ENCODE assay signal across 16 cellular contexts in genomic region chr14:102870994-102871831, GRCh38. TPM values are rescaled to one million over a fixed set of nuclear protein-coding genes. Genes with fewer than 3 reads are reported as not detected.
DNase-seq lines count a peak whose midpoint lies in the region; ATAC-seq and TF ChIP-seq lines count a peak whose summit lies in the region.
"Had no signal": no experiment of that assay in that cellular context is flagged by ENCODE, and none has a peak within 500 bp of the region (broad histone marks: within the 10 kb centered on the region; RNA-seq: fewer than 3 reads in every experiment).

No MANE protein-coding gene starts in this region.

- TF ChIP-seq CTCF in HCT116 (IDR thresholded peaks at IDR 0.05 in 2 of 3, conservative IDR thresholded peaks at IDR 0.05 in 1 of 3; ENCODE audit: borderline replicate concordance in 1 of 3, insufficient read depth in 1 of 3, low read depth in 2 of 3, low read length in 2 of 3), result no peak
- TF ChIP-seq CTCF in gastroesophageal sphincter (IDR thresholded peaks at IDR 0.05), result no peak

- no peak for DNase-seq in CD8-positive, alpha-beta memory T cell
- DNase-seq in HCT116 (ENCODE audit: low read depth, low spot score) (no peak), memory B cell (ENCODE audit: low spot score in 2 of 2) (no peak)
- no peak for DNase-seq in activated naive CD8-positive, alpha-beta T cell treated with anti-CD3 and anti-CD28 coated beads, Interleukin-2, amount 50 U/mL, for 24 hours
- no peak for DNase-seq in stimulated activated CD4-positive, alpha-beta T cell treated with anti-CD3 and anti-CD28 coated beads, Interleukin-12 subunit alpha, Interleukin-12 subunit beta, amount 100 ng/mL, for 4 hours
- DNase-seq: adrenal gland; erythroblast; naive thymus-derived CD8-positive, alpha-beta T cell; NCI-H146; NCI-H774; retina; SHP77 treated with DMSO at 0.1 percent for 48 hours; uterus had no signal

- H3K36me3 ChIP-seq in CD8-positive, alpha-beta memory T cell (ENCODE audit: insufficient read depth, low read length), result peaks cover 31% of the 10 kb centered on the region
- peaks cover 7 to 16% of the 10 kb centered on the region in 2 experiments; a peak in 2 of 4 replicates for H3K36me3 ChIP-seq in HCT116 (ENCODE audit: control insufficient read depth in 1 of 2, insufficient read depth in 2 of 2, low read length in 2 of 2)
- peaks cover 0 to 58% of the 10 kb centered on the region in 2 donors for H3K36me3 ChIP-seq in gastroesophageal sphincter
- H3K36me3 ChIP-seq: uterus had no signal

- TF ChIP-seq RAD21 in HCT116 (IDR thresholded peaks at IDR 0.05; ENCODE audit: low read depth), result no peak

- H3K4me1 ChIP-seq in CD8-positive, alpha-beta memory T cell (ENCODE audit: insufficient read depth, low read length), result no peaks in the 10 kb centered on the region
- H3K4me1 ChIP-seq in HCT116 (ENCODE audit: control insufficient read depth in 1 of 2, insufficient read depth in 2 of 2, low read length in 2 of 2) (no peaks in the 10 kb centered on the region), gastroesophageal sphincter (no peaks in the 10 kb centered on the region)
- H3K4me1 ChIP-seq: adrenal gland, uterus had no signal

- POLR2A ChIA-PET in CD8-positive, alpha-beta memory T cell (lab: Charles Lee), result no interaction called here
- POLR2A ChIA-PET in HCT116 (lab: Charles Lee), result no interaction called here

- ATAC-seq in HCT116 (0 out of 2 replicates have a peak, but pooled peaks have one; percentile 17), memory B cell (ENCODE audit: low read depth) (no peak), gastroesophageal sphincter (no peak), HG03354 (IDR thresholded peaks at IDR 0.05; ENCODE audit: poor library complexity, severe bottlenecking, unreplicated experiment) (no peak)
- peak; percentile 23 for ATAC-seq in activated naive CD8-positive, alpha-beta T cell treated with anti-CD3 and anti-CD28 coated beads, Interleukin-2, amount 50 U/mL, for 24 hours
- ATAC-seq: K562; naive thymus-derived CD8-positive, alpha-beta T cell had no signal

- RAD21 ChIA-PET in HCT116 (lab: Charles Lee; ENCODE audit: low non-redundant PET in 1 of 2, low total read pairs in 2 of 2, uncharacterized antibody in 2 of 2, unreplicated experiment in 2 of 2), result no interaction called here

- intact Hi-C loops in HCT116 (cut with micrococcal nuclease), result no loop called here

- no peak overlapping the region for H2AFZ ChIP-seq in HCT116 (ENCODE audit: low read depth, low read length, poor library complexity, severe bottlenecking)

- H3K4me1 Mint-ChIP-seq in CD8-positive, alpha-beta memory T cell, result peaks cover 9 to 31% (median 14%) of the 10 kb centered on the region in 3 donors
- peaks cover 14% of the 10 kb centered on the region for H3K4me1 Mint-ChIP-seq in activated naive CD8-positive, alpha-beta T cell treated with anti-CD3 and anti-CD28 coated beads, Interleukin-2, amount 50 U/mL, for 24 hours
- H3K4me1 Mint-ChIP-seq in memory B cell, result peaks cover 15% of the 10 kb centered on the region

- peaks cover 0 to 2% of the 10 kb centered on the region in 2 donors for H3K27me3 Mint-ChIP-seq in CD8-positive, alpha-beta memory T cell
- no peaks in the 10 kb centered on the region for H3K27me3 Mint-ChIP-seq in activated naive CD8-positive, alpha-beta T cell treated with anti-CD3 and anti-CD28 coated beads, Interleukin-2, amount 50 U/mL, for 24 hours
- H3K27me3 Mint-ChIP-seq in memory B cell, result no peaks in the 10 kb centered on the region
- H3K27me3 Mint-ChIP-seq: naive thymus-derived CD8-positive, alpha-beta T cell had no signal

- H3K27ac ChIP-seq in CD8-positive, alpha-beta memory T cell (ENCODE audit: low read depth, low read length), result no peak overlapping the region
- H3K27ac ChIP-seq in HCT116 (ENCODE audit: low read depth, low read length), result no peak overlapping the region
- no peak overlapping the region for H3K27ac ChIP-seq in gastroesophageal sphincter
- H3K27ac ChIP-seq: adrenal gland, uterus had no signal

- TF ChIP-seq EP300 in gastroesophageal sphincter (IDR thresholded peaks at IDR 0.05), result no peak

- H3K9me3 ChIP-seq in CD8-positive, alpha-beta memory T cell (ENCODE audit: low read length), result no peaks in the 10 kb centered on the region
- no peaks in the 10 kb centered on the region; a peak in 1 of 4 replicates for H3K9me3 ChIP-seq in HCT116 (ENCODE audit: control insufficient read depth in 1 of 2, insufficient read depth in 1 of 2, low read depth in 1 of 2, low read length in 2 of 2)
- H3K9me3 ChIP-seq in gastroesophageal sphincter, result no peaks in the 10 kb centered on the region
- H3K9me3 ChIP-seq: adrenal gland, uterus had no signal

- 88% methylated on average over 2 of the region's 10 CpGs; no CpG with 5 or more reads in 1 of the 2 donors for WGBS in gastroesophageal sphincter (ENCODE audit: low coverage in 1 of 2), 2 donors

- peak overlapping the region in 7 of 8 donors; percentile 40 to 91 (median 83) for H3K27ac Mint-ChIP-seq in CD8-positive, alpha-beta memory T cell
- no peak overlapping the region for H3K27ac Mint-ChIP-seq in activated naive CD8-positive, alpha-beta T cell treated with anti-CD3 and anti-CD28 coated beads, Interleukin-2, amount 50 U/mL, for 24 hours
- H3K27ac Mint-ChIP-seq in memory B cell, result peak overlapping the region; percentile 24

- TF ChIP-seq POLR2A in HCT116 (IDR thresholded peaks at IDR 0.05; ENCODE audit: borderline replicate concordance, extremely low read depth, insufficient read depth, insufficient read length) (no peak), gastroesophageal sphincter (IDR thresholded peaks at IDR 0.05) (no peak)

- peaks cover 6 to 50% (median 12%) of the 10 kb centered on the region in 3 donors for H3K36me3 Mint-ChIP-seq in CD8-positive, alpha-beta memory T cell
- H3K36me3 Mint-ChIP-seq in activated naive CD8-positive, alpha-beta T cell treated with anti-CD3 and anti-CD28 coated beads, Interleukin-2, amount 50 U/mL, for 24 hours (ENCODE audit: low read depth), result peaks cover 21% of the 10 kb centered on the region
- H3K36me3 Mint-ChIP-seq in memory B cell, result peaks cover 34% of the 10 kb centered on the region

- no peak overlapping the region for H3K9ac ChIP-seq in HCT116 (ENCODE audit: low read length)

- H3K4me3 ChIP-seq in CD8-positive, alpha-beta memory T cell (ENCODE audit: low read length), result no peak overlapping the region
- H3K4me3 ChIP-seq in HCT116 (replicated peaks in 1 of 2; ENCODE audit: low read depth in 1 of 2, low read length in 2 of 2) (no peak overlapping the region), gastroesophageal sphincter (no peak overlapping the region)
- H3K4me3 ChIP-seq: adrenal gland, K562, uterus had no signal

- H3K4me3 Mint-ChIP-seq in CD8-positive, alpha-beta memory T cell, result peak overlapping the region in 2 of 7 donors; percentile 3 to 14
- H3K4me3 Mint-ChIP-seq in activated naive CD8-positive, alpha-beta T cell treated with anti-CD3 and anti-CD28 coated beads, Interleukin-2, amount 50 U/mL, for 24 hours, result no peak overlapping the region
- H3K4me3 Mint-ChIP-seq in memory B cell, result no peak overlapping the region
- H3K4me3 Mint-ChIP-seq: naive thymus-derived CD8-positive, alpha-beta T cell had no signal

- no peaks in the 10 kb centered on the region for H3K9me3 Mint-ChIP-seq in CD8-positive, alpha-beta memory T cell
- H3K9me3 Mint-ChIP-seq in activated naive CD8-positive, alpha-beta T cell treated with anti-CD3 and anti-CD28 coated beads, Interleukin-2, amount 50 U/mL, for 24 hours, result no peaks in the 10 kb centered on the region
- H3K9me3 Mint-ChIP-seq in memory B cell, result no peaks in the 10 kb centered on the region
- H3K9me3 Mint-ChIP-seq: naive thymus-derived CD8-positive, alpha-beta T cell had no signal

- CTCF ChIA-PET in CD8-positive, alpha-beta memory T cell (lab: Charles Lee), result interaction anchor here (0.9 to 1.1 kb wide), 2 partner anchors 45 to 347 kb away, joined by 3 read pairs; no protein-coding TSS in a partner anchor
- CTCF ChIA-PET in HCT116 (lab: Charles Lee), result no interaction called here

- BruUV-seq in HCT116 (replicated peaks; lab: Mats Ljungman, UMichigan), result no TSS peak

- peaks cover 16% of the 10 kb centered on the region; the same call in 1 of the 2 replicates for H3K79me2 ChIP-seq in HCT116 (ENCODE audit: insufficient read depth, low read length)

- no peaks in the 10 kb centered on the region for H3K27me3 ChIP-seq in CD8-positive, alpha-beta memory T cell (ENCODE audit: insufficient read depth, low read length, poor library complexity, severe bottlenecking)
- H3K27me3 ChIP-seq in HCT116 (ENCODE audit: insufficient read depth, low read length), result no peaks in the 10 kb centered on the region
- no peaks in the 10 kb centered on the region for H3K27me3 ChIP-seq in gastroesophageal sphincter
- H3K27me3 ChIP-seq: adrenal gland, uterus had no signal

- H3K4me2 ChIP-seq in HCT116 (ENCODE audit: low read length), result no peak overlapping the region

- H4K20me1 ChIP-seq in HCT116 (ENCODE audit: insufficient read depth), result no peaks in the 10 kb centered on the region

- H3K9me2 ChIP-seq in HCT116 (ENCODE audit: insufficient read depth), result no peaks in the 10 kb centered on the region

TF ChIP-seq in HCT116, 20 proteins besides CTCF, POLR2A, EP300 and RAD21:
- TF ChIP-seq ZFX (IDR thresholded peaks at IDR 0.05), result no peak

RNA-seq across cellular contexts. Expression of gene AMN, which starts 51.2 kb away (rescaled TPM):
- under 1 TPM; 0.66 to 0.75 TPM for total RNA-seq in CD8-positive, alpha-beta memory T cell
- polyA plus RNA-seq in CD8-positive, alpha-beta memory T cell, result 1.6 TPM
- total RNA-seq in HCT116 (2021; ENCODE audit: unreplicated experiment), result 5.7 TPM
- 2.6 and 3.2 TPM in 2 replicates for polyA plus RNA-seq in HCT116 (2012)
- total RNA-seq in gastroesophageal sphincter, result under 1 TPM in 1 of 4 donors, not detected in 3; 0.59 TPM
- polyA plus RNA-seq: K562 had no signal

Comparison
In these comparisons a context has a peak if more than half of its experiments do, and no peak if none do; other contexts are left out.
1. ATAC-seq: peak in HCT116 (single experiment) and activated naive CD8-positive, alpha-beta T cell treated with anti-CD3 and anti-CD28 coated beads, Interleukin-2, amount 50 U/mL, for 24 hours (single experiment); none in memory B cell (single experiment), gastroesophageal sphincter (single experiment) and HG03354 (single experiment).